8 cellular contexts compared by ENCODE assay signal in the genomic region with DNA sequence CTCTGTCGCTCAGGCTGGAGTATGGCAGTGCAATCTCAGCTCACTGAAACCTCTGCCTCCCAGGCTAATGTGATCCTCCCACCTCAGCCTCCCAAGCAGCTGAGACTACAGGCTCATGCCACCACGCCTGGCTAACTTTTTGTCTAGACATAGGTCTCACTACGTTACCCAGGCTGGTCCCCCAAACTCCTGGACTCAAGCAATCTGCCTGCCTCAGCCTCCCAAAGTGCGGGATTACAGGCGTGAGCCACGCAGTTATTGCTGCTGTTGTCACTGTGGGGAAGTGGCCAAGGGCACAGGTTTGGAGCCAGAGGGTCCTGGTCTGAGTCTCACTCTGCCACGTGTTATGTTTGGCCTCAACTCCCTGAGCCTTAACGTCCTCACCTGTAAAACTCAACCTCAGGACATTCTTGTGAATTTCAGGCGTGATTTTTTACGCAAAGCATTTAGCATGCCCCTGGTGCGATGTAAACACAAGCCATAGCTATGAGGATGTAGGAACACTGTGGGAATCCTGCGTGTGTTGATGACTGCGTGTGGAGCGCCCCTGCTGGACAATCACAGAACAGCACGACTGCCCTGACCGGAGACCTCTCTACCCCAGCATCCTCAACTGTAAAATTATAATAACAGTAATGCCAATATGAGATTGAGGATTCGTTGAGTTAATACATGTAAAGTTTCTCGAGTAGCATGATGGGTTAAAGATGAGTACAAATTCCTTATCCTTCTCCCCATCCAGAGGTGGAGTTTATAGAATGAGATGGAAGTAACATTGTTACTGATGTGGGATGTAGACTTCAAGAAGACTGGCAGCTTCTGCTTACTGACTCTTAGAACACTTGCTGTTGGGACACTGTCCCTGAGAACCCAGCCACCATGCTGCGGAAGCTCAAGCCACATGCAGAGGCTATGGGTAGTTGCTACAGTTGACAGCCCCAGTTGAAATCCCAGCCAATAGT. TPM values are rescaled to one million over a fixed set of nuclear protein-coding genes. Genes with fewer than 3 reads are reported as not detected.
DNase-seq lines count a peak whose midpoint lies in the region; ATAC-seq and TF ChIP-seq lines count a peak whose summit lies in the region.

No MANE protein-coding gene starts in this region.

- intact Hi-C loops in CD14-positive monocyte (cut with micrococcal nuclease) = no loop called here
- intact Hi-C loops in lower lobe of right lung (cut with DNase I) = no loop called here

- H3K4me1 ChIP-seq in lower lobe of right lung = peaks cover 1% of the 10 kb centered on the region

- no peak overlapping the region for H3K4me3 ChIP-seq in lower lobe of right lung

- peaks cover 7 to 10% (median 9%) of the 10 kb centered on the region in 3 donors for H3K27me3 Mint-ChIP-seq in CD14-positive monocyte (ENCODE audit: low read depth in 3 of 3)
- H3K27me3 Mint-ChIP-seq in central memory CD8-positive, alpha-beta T cell = peaks cover 45% of the 10 kb centered on the region

- H3K9me3 ChIP-seq in lower lobe of right lung = no peaks in the 10 kb centered on the region

- no peak overlapping the region for H3K27ac ChIP-seq in lower lobe of right lung

- ATAC-seq in central memory CD8-positive, alpha-beta T cell (replicated peaks; ENCODE audit: extremely low read depth, poor library complexity, severe bottlenecking) = peak; percentile 58
- peak; percentile 80 to 85 for ATAC-seq in lower lobe of right lung

- no peaks in the 10 kb centered on the region for H3K36me3 Mint-ChIP-seq in CD14-positive monocyte
- H3K36me3 Mint-ChIP-seq in central memory CD8-positive, alpha-beta T cell (ENCODE audit: insufficient read depth) = no peaks in the 10 kb centered on the region

- no peaks in the 10 kb centered on the region for H3K9me3 Mint-ChIP-seq in CD14-positive monocyte
- H3K9me3 Mint-ChIP-seq in central memory CD8-positive, alpha-beta T cell = no peaks in the 10 kb centered on the region

- TF ChIP-seq CTCF in CD14-positive monocyte (IDR thresholded peaks at IDR 0.05) (peak; percentile 98), lower lobe of right lung (IDR thresholded peaks at IDR 0.05) (peak; percentile 90)

- H3K27me3 ChIP-seq in lower lobe of right lung (ENCODE audit: low read depth) = no peaks in the 10 kb centered on the region

- no peak overlapping the region for H3K4me3 Mint-ChIP-seq in CD14-positive monocyte
- no peak overlapping the region for H3K4me3 Mint-ChIP-seq in central memory CD8-positive, alpha-beta T cell

- no peaks in the 10 kb centered on the region for H3K36me3 ChIP-seq in lower lobe of right lung

- DNase-seq in CD14-positive monocyte (ENCODE audit: low spot score) (peak; percentile 67), HuH-7 (ENCODE audit: low spot score) (peak; percentile 67), lower lobe of right lung (peak; percentile 67), DMS79 (lab: John Stamatoyannopoulos, UW) (no peak), NCI-H524 treated with DMSO at 0.1 percent for 48 hours (lab: John Stamatoyannopoulos, UW) (no peak)
- peak; percentile 23 to 55 (median 48) for DNase-seq in activated CD4-positive, CD25-positive, alpha-beta regulatory T cell (lab: John Stamatoyannopoulos, UW)
- DNase-seq in central memory CD8-positive, alpha-beta T cell (ENCODE audit: low spot score in 2 of 2) = peak; percentile 29 to 53
- peak; percentile 24 to 45 for DNase-seq in stimulated activated CD8-positive, alpha-beta memory T cell treated with anti-CD3 and anti-CD28 coated beads, Interleukin-4, amount 100 ng/mL, for 4 hours (ENCODE audit: low read depth in 2 of 2, low spot score in 1 of 2)

- H3K27ac Mint-ChIP-seq in CD14-positive monocyte = peak overlapping the region in 4 of 7 donors; percentile 18 to 78 (median 47)
- no peak overlapping the region for H3K27ac Mint-ChIP-seq in central memory CD8-positive, alpha-beta T cell (ENCODE audit: low read depth)

- peaks cover 25% of the 10 kb centered on the region for H3K4me1 Mint-ChIP-seq in CD14-positive monocyte
- peaks cover 5% of the 10 kb centered on the region for H3K4me1 Mint-ChIP-seq in central memory CD8-positive, alpha-beta T cell

RNA-seq across cellular contexts. Expression of gene PNMA8B, which starts 41.8 kb away (rescaled TPM):
- under 1 TPM in 1 of 2 donors, not detected in 1; 0.16 TPM for polyA plus RNA-seq in CD14-positive monocyte
- 1.5 TPM for total RNA-seq in lower lobe of right lung

Comparison
In these comparisons a context has a peak if more than half of its experiments do, and no peak if none do; other contexts are left out.
1. DNase-seq: peak in CD14-positive monocyte (single experiment), HuH-7 (single experiment), activated CD4-positive, CD25-positive, alpha-beta regulatory T cell (4 of 4), central memory CD8-positive, alpha-beta T cell (2 of 2), lower lobe of right lung (single experiment) and stimulated activated CD8-positive, alpha-beta memory T cell treated with anti-CD3 and anti-CD28 coated beads, Interleukin-4, amount 100 ng/mL, for 4 hours (2 of 2); none in DMS79 (single experiment) and NCI-H524 treated with DMSO at 0.1 percent for 48 hours (single experiment).